1 cellular context compared by ENCODE assay signal in genomic region chr18:23932385-23933067, GRCh38.
TF ChIP-seq lines count a peak whose summit lies in the region.

No MANE protein-coding gene starts in this region.

TF ChIP-seq in SK-N-SH treated with all-trans-retinoic acid at 6 μM for 48 hours, 23 proteins besides CTCF, POLR2A, EP300 and RAD21 (continued from another document):
- TF ChIP-seq PATZ1 (CRISPR knock-in tag; IDR thresholded peaks at IDR 0.05; ENCODE audit: borderline replicate concordance): no peak
